1 cellular context compared by ENCODE assay signal in the genomic region with DNA sequence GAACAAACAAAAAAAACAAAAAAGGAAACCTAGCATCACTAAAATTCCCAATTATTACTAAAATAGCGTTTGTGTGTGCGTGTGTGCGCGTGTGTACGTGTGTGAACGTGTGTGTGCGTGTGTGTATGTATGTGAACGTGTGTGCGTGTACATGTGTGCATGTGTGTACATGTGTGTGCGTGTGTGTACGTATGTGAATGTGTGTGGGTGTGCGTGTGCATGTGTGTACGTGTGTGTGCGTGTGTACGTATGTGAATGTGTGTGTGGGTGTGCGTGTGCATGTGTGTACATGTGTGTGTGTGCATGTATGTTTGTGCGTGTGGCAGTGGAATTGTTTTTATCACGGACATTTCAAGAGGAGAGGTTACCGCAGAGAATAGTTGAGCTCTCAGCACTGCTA.
A peak's percentile ranks its signal among the peaks of the same experiment; 100 is the strongest.
TF ChIP-seq lines count a peak whose summit lies in the region.

No MANE protein-coding gene starts in this region.

TF ChIP-seq in HepG2, 621 proteins besides CTCF, POLR2A, EP300 and RAD21:
- TF ChIP-seq YY1 (IDR thresholded peaks at IDR 0.05; ENCODE audit: insufficient read depth, insufficient replicate concordance, low read depth, low read length), result no peak
- TF ChIP-seq, protein P1, sequence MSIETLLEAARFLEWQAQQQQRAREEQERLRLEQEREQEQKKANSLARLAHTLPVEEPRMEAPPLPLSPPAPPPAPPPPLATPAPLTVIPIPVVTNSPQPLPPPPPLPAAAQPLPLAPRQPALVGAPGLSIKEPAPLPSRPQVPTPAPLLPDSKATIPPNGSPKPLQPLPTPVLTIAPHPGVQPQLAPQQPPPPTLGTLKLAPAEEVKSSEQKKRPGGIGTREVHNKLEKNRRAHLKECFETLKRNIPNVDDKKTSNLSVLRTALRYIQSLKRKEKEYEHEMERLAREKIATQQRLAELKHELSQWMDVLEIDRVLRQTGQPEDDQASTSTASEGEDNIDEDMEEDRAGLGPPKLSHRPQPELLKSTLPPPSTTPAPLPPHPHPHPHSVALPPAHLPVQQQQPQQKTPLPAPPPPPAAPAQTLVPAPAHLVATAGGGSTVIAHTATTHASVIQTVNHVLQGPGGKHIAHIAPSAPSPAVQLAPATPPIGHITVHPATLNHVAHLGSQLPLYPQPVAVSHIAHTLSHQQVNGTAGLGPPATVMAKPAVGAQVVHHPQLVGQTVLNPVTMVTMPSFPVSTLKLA (IDR thresholded peaks at IDR 0.05), result peak; percentile 29; the same call in 1 of the 2 replicates
TF ChIP-seq in HepG2: peak in this region for 1.
